Comparison of ENCODE assay signal across 16 cellular contexts in genomic region chr3:50651875-50652529, GRCh38. TPM values are rescaled to one million over a fixed set of nuclear protein-coding genes. Genes with fewer than 3 reads are reported as not detected.
DNase-seq lines count a peak whose midpoint lies in the region; ATAC-seq, FAIRE-seq and TF ChIP-seq lines count a peak whose summit lies in the region.
"Had no signal": no experiment of that assay in that cellular context is flagged by ENCODE, and none has a peak within 500 bp of the region (broad histone marks: within the 10 kb centered on the region; RNA-seq: fewer than 3 reads in every experiment).

No MANE protein-coding gene starts in this region.

- H3K36me3 ChIP-seq in H1 (ENCODE audit: control insufficient read depth in 2 of 4, insufficient read depth in 4 of 4, low read length in 3 of 4): peaks cover 0 to 6% (median under 1%) of the 10 kb centered on the region in 4 experiments; a peak in 2 of 8 replicates
- H3K36me3 ChIP-seq in spleen: peaks cover 0 to 35% (median 21%) of the 10 kb centered on the region in 6 donors
- H3K36me3 ChIP-seq: colonic mucosa had no signal

- H3K9ac ChIP-seq in H1 (replicated peaks in 1 of 4; ENCODE audit: extremely low read depth in 1 of 4, low read depth in 3 of 4, low read length in 3 of 4): no peak overlapping the region

- H2BK15ac ChIP-seq in H1 (ENCODE audit: low read length): peak overlapping the region; percentile 47; the same call in 1 of the 2 replicates

- H3K18ac ChIP-seq in H1 (ENCODE audit: extremely low read depth, low read length): no peak overlapping the region

- peaks cover 26% of the 10 kb centered on the region for H3K4me1 Mint-ChIP-seq in activated naive CD4-positive, alpha-beta T cell treated with anti-CD3 and anti-CD28 coated beads, Interleukin-2, amount 10 ng/mL, durations not matched to agents 7 days and 5 days
- H3K4me1 Mint-ChIP-seq in activated naive CD4-positive, alpha-beta T cell treated with anti-CD3 and anti-CD28 coated beads for 36 hours (ENCODE audit: low read depth): peaks cover 22% of the 10 kb centered on the region

- peaks cover 2% of the 10 kb centered on the region in 2 experiments for H4K20me1 ChIP-seq in H1 (replicated peaks in 1 of 2; ENCODE audit: control insufficient read depth in 1 of 2, insufficient read depth in 2 of 2, low read length in 2 of 2)

- no peaks in the 10 kb centered on the region for H3K79me2 ChIP-seq in H1 (ENCODE audit: control insufficient read depth in 1 of 2, insufficient read depth in 2 of 2, low read length in 2 of 2)

- peaks cover 13% of the 10 kb centered on the region for H3K36me3 Mint-ChIP-seq in activated naive CD4-positive, alpha-beta T cell treated with anti-CD3 and anti-CD28 coated beads, Interleukin-2, amount 10 ng/mL, durations not matched to agents 7 days and 5 days
- H3K36me3 Mint-ChIP-seq in activated naive CD4-positive, alpha-beta T cell treated with anti-CD3 and anti-CD28 coated beads for 36 hours (ENCODE audit: low read depth): peaks cover 2% of the 10 kb centered on the region

- no peak overlapping the region for H3K23ac ChIP-seq in H1 (ENCODE audit: insufficient read length)

- no peak for FAIRE-seq in H1 (lab: Jason Lieb, UNC)
- FAIRE-seq: H54 had no signal

- DNase-seq in activated naive CD4-positive, alpha-beta T cell treated with anti-CD3 and anti-CD28 coated beads, Interleukin-2, amount 10 ng/mL, durations not matched to agents 7 days and 5 days: no peak
- DNase-seq in activated naive CD4-positive, alpha-beta T cell treated with anti-CD3 and anti-CD28 coated beads for 36 hours: no peak
- DNase-seq in NB4 (ENCODE audit: low read depth) (peak; percentile 22), H1 (ENCODE audit: low read depth in 1 of 2, low spot score in 2 of 2) (peak in 1 of 2 experiments; percentile 56), spleen (peak; percentile 65), NCI-H1694 (lab: John Stamatoyannopoulos, UW) (no peak), glomerular visceral epithelial cell (ENCODE audit: extremely low spot score) (no peak)
- DNase-seq: COR-L47, midbrain, NCI-H1436, NCI-H345, retina had no signal

- H2AK5ac ChIP-seq in H1 (ENCODE audit: low read depth, low read length): no peak overlapping the region

- H3K4me3 ChIP-seq in NB4 (ENCODE audit: low read depth, low read length) (no peak overlapping the region), H1 (ENCODE audit: extremely low read depth in 1 of 4, insufficient read depth in 2 of 4, low read depth in 3 of 4, low read length in 4 of 4) (no peak overlapping the region), spleen (no peak overlapping the region)
- H3K4me3 ChIP-seq: colonic mucosa had no signal

- H3K27ac Mint-ChIP-seq in activated naive CD4-positive, alpha-beta T cell treated with anti-CD3 and anti-CD28 coated beads, Interleukin-2, amount 10 ng/mL, durations not matched to agents 7 days and 5 days: peak overlapping the region; percentile 53
- H3K27ac Mint-ChIP-seq in activated naive CD4-positive, alpha-beta T cell treated with anti-CD3 and anti-CD28 coated beads for 36 hours: no peak overlapping the region

- WGBS in H1 (ENCODE audit: extremely low coverage in 1 of 2, insufficient coverage in 1 of 2, insufficient read length in 1 of 2, insufficient replicate concordance in 2 of 2, low coverage in 1 of 2, low lambda C conversion rate in 2 of 2, missing lambda C conversion rate in 1 of 2), 2 experiments: 48% methylated on average over 7 of the region's 7 CpGs; no CpG with 5 or more reads in 1 of the 2 experiments
- WGBS in spleen, 5 donors: 70 to 85% (median 80%) methylated on average over 6 to 7 of the region's 7 CpGs

- H3K56ac ChIP-seq in H1 (replicated peaks; ENCODE audit: insufficient read length, low read depth, low read length): no peak overlapping the region

- H3K27ac ChIP-seq in H1 (ENCODE audit: low read depth, low read length): no peak overlapping the region
- H3K27ac ChIP-seq in spleen: no peak overlapping the region
- H3K27ac ChIP-seq: colonic mucosa, epithelial cell of prostate had no signal

- intact Hi-C loops in activated naive CD4-positive, alpha-beta T cell treated with anti-CD3 and anti-CD28 coated beads for 36 hours (cut with micrococcal nuclease): loop anchor here (1.0 kb wide), 3 partner anchors 28 to 80 kb away; no protein-coding TSS in a partner anchor
- intact Hi-C loops in spleen (cut with DNase I; ENCODE audit: low total_unique reads): no loop called here

- H3K9me3 Mint-ChIP-seq in activated naive CD4-positive, alpha-beta T cell treated with anti-CD3 and anti-CD28 coated beads, Interleukin-2, amount 10 ng/mL, durations not matched to agents 7 days and 5 days: no peaks in the 10 kb centered on the region
- no peaks in the 10 kb centered on the region for H3K9me3 Mint-ChIP-seq in activated naive CD4-positive, alpha-beta T cell treated with anti-CD3 and anti-CD28 coated beads for 36 hours

- no peak for TF ChIP-seq EP300 in H1 (IDR thresholded peaks at IDR 0.05; ENCODE audit: borderline replicate concordance in 1 of 2, low read depth in 2 of 2, low read length in 2 of 2)

- no peaks in the 10 kb centered on the region; the same call in none of the 2 replicates for H3K79me1 ChIP-seq in H1 (ENCODE audit: low read depth, low read length)

- H3K4ac ChIP-seq in H1 (replicated peaks; ENCODE audit: insufficient read length, low read depth, low read length): no peak overlapping the region

- no peak for ATAC-seq in HG02642 (IDR thresholded peaks at IDR 0.05; ENCODE audit: poor library complexity, unreplicated experiment)

- no peak overlapping the region; the same call in 1 of the 2 replicates for H2BK20ac ChIP-seq in H1 (ENCODE audit: low read length)

- 0 out of 4 replicates have a peak, but pooled peaks of 1 of the 2 experiments have one; percentile 5 for TF ChIP-seq RAD21 in H1 (IDR thresholded peaks at IDR 0.05 in 1 of 2, conservative IDR thresholded peaks at IDR 0.05 in 1 of 2; ENCODE audit: low read depth in 2 of 2, low read length in 2 of 2)

- TF ChIP-seq CTCF in NB4 (IDR thresholded peaks at IDR 0.05; ENCODE audit: low read depth, low read length) (no peak), H1 (IDR thresholded peaks at IDR 0.05; ENCODE audit: control extremely low read depth in 1 of 3, insufficient read depth in 1 of 3, low read depth in 1 of 3, low read length in 3 of 3) (no peak), spleen (IDR thresholded peaks at IDR 0.05 in 8 of 11, conservative IDR thresholded peaks at IDR 0.05 in 3 of 11) (no peak)

- no peaks in the 10 kb centered on the region for H3K9me3 ChIP-seq in H1 (ENCODE audit: insufficient read depth in 2 of 2, low read depth in 1 of 2, low read length in 1 of 2)
- H3K9me3 ChIP-seq in spleen: no peaks in the 10 kb centered on the region
- H3K9me3 ChIP-seq: colonic mucosa had no signal

- no peak overlapping the region for H2BK120ac ChIP-seq in H1 (replicated peaks; ENCODE audit: low read depth, low read length)

- no peak overlapping the region for H2BK12ac ChIP-seq in H1 (ENCODE audit: low read depth, low read length)

- H3K23me2 ChIP-seq in H1 (ENCODE audit: low read depth, low read length): no peaks in the 10 kb centered on the region

- no peak overlapping the region for H2AFZ ChIP-seq in H1 (ENCODE audit: low read length)

- no peak overlapping the region for H3K14ac ChIP-seq in H1 (ENCODE audit: insufficient read length)

- H3K27me3 ChIP-seq in H1 (replicated peaks in 1 of 4; ENCODE audit: control insufficient read depth in 3 of 4, extremely low read depth in 1 of 4, insufficient read depth in 3 of 4, low read length in 3 of 4): no peaks in the 10 kb centered on the region
- no peaks in the 10 kb centered on the region for H3K27me3 ChIP-seq in spleen (replicated peaks in 1 of 7)
- H3K27me3 ChIP-seq: colonic mucosa had no signal

- no peak overlapping the region for H4K8ac ChIP-seq in H1 (ENCODE audit: extremely low read depth, insufficient read depth, low read length)

- POLR2A ChIA-PET in H1 (lab: Charles Lee; ENCODE audit: partially characterized antibody): interaction anchor here (0.7 to 2.1 kb wide), 10 partner anchors 8 to 79 kb away, joined by 3 to 15 read pairs (median 3); no protein-coding TSS in a partner anchor

- H3K4me2 ChIP-seq in H1 (ENCODE audit: insufficient read depth in 1 of 2, low read depth in 2 of 2, low read length in 2 of 2): peak overlapping the region; percentile 5 to 40; a peak in 2 of 4 replicates

- peaks cover 0 to 18% (median 6%) of the 10 kb centered on the region in 4 experiments; a peak in 6 of 7 replicates for H3K4me1 ChIP-seq in H1 (replicated peaks in 1 of 4; ENCODE audit: control insufficient read depth in 3 of 4, insufficient read depth in 4 of 4, low read length in 3 of 4)
- H3K4me1 ChIP-seq in spleen: peaks cover 0 to 4% (median 0%) of the 10 kb centered on the region in 6 donors
- H3K4me1 ChIP-seq: colonic mucosa had no signal

- TF ChIP-seq POLR2A in NB4 (IDR thresholded peaks at IDR 0.05; ENCODE audit: extremely low read depth, insufficient read length) (no peak), H1 (IDR thresholded peaks at IDR 0.05; ENCODE audit: control extremely low read depth in 1 of 2, low read depth in 2 of 2, low read length in 2 of 2) (no peak), spleen (IDR thresholded peaks at IDR 0.05) (no peak)

- CTCF ChIA-PET in activated naive CD4-positive, alpha-beta T cell treated with anti-CD3 and anti-CD28 coated beads, Interleukin-2, amount 10 ng/mL, durations not matched to agents 7 days and 5 days (lab: Charles Lee): interaction anchor here (1.1 to 9.3 kb wide), 7 partner anchors 16 to 737 kb away, joined by 3 to 147 read pairs (median 9); partner anchors contain the start of genes HEMK1 and MAPKAPK3
- CTCF ChIA-PET in activated naive CD4-positive, alpha-beta T cell treated with anti-CD3 and anti-CD28 coated beads for 36 hours (lab: Charles Lee): interaction anchor here (0.7 to 10.6 kb wide), 22 partner anchors 8 to 248 kb away, joined by 3 to 148 read pairs (median 4); partner anchors contain the start of genes C3orf18 and MAPKAPK3
- CTCF ChIA-PET in H1 (lab: Charles Lee; ENCODE audit: partially characterized antibody): interaction anchor here (0.6 to 63.8 kb wide), 14 partner anchors 9 to 617 kb away, joined by 3 to 1262 read pairs (median 3); partner anchors contain the start of genes CISH, DOCK3 and MAPKAPK3

- H4K5ac ChIP-seq in H1 (ENCODE audit: insufficient read length, low read depth, low read length): no peak overlapping the region

- H4K91ac ChIP-seq in H1 (replicated peaks; ENCODE audit: insufficient read length, low read length): no peak overlapping the region

- H3K4me3 Mint-ChIP-seq in activated naive CD4-positive, alpha-beta T cell treated with anti-CD3 and anti-CD28 coated beads, Interleukin-2, amount 10 ng/mL, durations not matched to agents 7 days and 5 days: no peak overlapping the region
- H3K4me3 Mint-ChIP-seq in activated naive CD4-positive, alpha-beta T cell treated with anti-CD3 and anti-CD28 coated beads for 36 hours: no peak overlapping the region

- H2BK5ac ChIP-seq in H1 (ENCODE audit: low read depth, low read length): no peak overlapping the region

- no peaks in the 10 kb centered on the region for H3K27me3 Mint-ChIP-seq in activated naive CD4-positive, alpha-beta T cell treated with anti-CD3 and anti-CD28 coated beads, Interleukin-2, amount 10 ng/mL, durations not matched to agents 7 days and 5 days
- H3K27me3 Mint-ChIP-seq in activated naive CD4-positive, alpha-beta T cell treated with anti-CD3 and anti-CD28 coated beads for 36 hours (ENCODE audit: low read depth): no peaks in the 10 kb centered on the region

RNA-seq across cellular contexts. Expression of gene DOCK3, which starts 22.7 kb away (rescaled TPM):
- total RNA-seq in activated naive CD4-positive, alpha-beta T cell treated with anti-CD3 and anti-CD28 coated beads for 36 hours: 1 to 10 TPM; 1.6 to 1.7 TPM
- total RNA-seq in H1 (2021; fragmentation: NEBNext Ultra II Directional; extraction: Animal tissue kit (Norgen Biotek cat#: 25700)): 4.6 and 5.0 TPM in 2 replicates
- polyA plus RNA-seq in H1 (2011; rRNA removed) (2.7 and 3.6 TPM in 2 replicates), spleen (under 1 TPM; 0.08 to 0.38 (median 0.37) TPM)
- 3.1 TPM for polyA plus RNA-seq in H1 (2011; cell fraction: cytosol; rRNA removed)
- 13.9 TPM for polyA plus RNA-seq in H1 (2011; cell fraction: nucleus; rRNA removed)
- polyA plus RNA-seq in H1 (2012, experiment 1 of 2): 3.8 to 5.0 TPM (median 4.6 TPM) in 4 replicates
- polyA plus RNA-seq in H1 (2012, experiment 2 of 2): 0.35 TPM
- 2.4 TPM for polyA plus RNA-seq in H1 (2013, experiment 1 of 2)
- 2.2 TPM for polyA plus RNA-seq in H1 (2013, experiment 2 of 2)
- 10.1 and 12.7 TPM in 2 replicates for polyA minus RNA-seq in H1 (2011; rRNA and poly(A)+ RNA removed)
- 3.2 TPM for polyA minus RNA-seq in H1 (2011; cell fraction: cytosol; rRNA and poly(A)+ RNA removed)
- 17.4 TPM for polyA minus RNA-seq in H1 (2011; cell fraction: nucleus; rRNA and poly(A)+ RNA removed)
- 1 to 10 TPM in 1 of 7 donors, under 1 TPM in 6; 0.21 to 2.1 (median 0.60) TPM for total RNA-seq in spleen

RNA-seq across cellular contexts. Expression of gene MAPKAPK3, which starts 35.1 kb away (rescaled TPM):
- 100 to 1,000 TPM; 105 to 106 TPM for total RNA-seq in activated naive CD4-positive, alpha-beta T cell treated with anti-CD3 and anti-CD28 coated beads for 36 hours
- total RNA-seq in H1 (2021; fragmentation: NEBNext Ultra II Directional; extraction: Animal tissue kit (Norgen Biotek cat#: 25700)): 52.7 and 65.4 TPM in 2 replicates
- polyA plus RNA-seq in H1 (2011; rRNA removed) (87.9 and 99.8 TPM in 2 replicates), spleen (10 to 100 TPM; 18.0 to 34.8 (median 18.9) TPM)
- 82.8 TPM for polyA plus RNA-seq in H1 (2011; cell fraction: cytosol; rRNA removed)
- 79.2 TPM for polyA plus RNA-seq in H1 (2011; cell fraction: nucleus; rRNA removed)
- polyA plus RNA-seq in H1 (2012, experiment 1 of 2): 48.0 to 63.0 TPM (median 59.2 TPM) in 4 replicates
- polyA plus RNA-seq in H1 (2012, experiment 2 of 2): 82.4 TPM
- polyA plus RNA-seq in H1 (2013, experiment 1 of 2): 39.1 TPM
- 40.2 TPM for polyA plus RNA-seq in H1 (2013, experiment 2 of 2)
- 77.9 and 129 TPM in 2 replicates for polyA minus RNA-seq in H1 (2011; rRNA and poly(A)+ RNA removed)
- 31.9 TPM for polyA minus RNA-seq in H1 (2011; cell fraction: cytosol; rRNA and poly(A)+ RNA removed)
- polyA minus RNA-seq in H1 (2011; cell fraction: nucleus; rRNA and poly(A)+ RNA removed): 34.5 TPM
- 10 to 100 TPM; 34.7 to 55.0 (median 44.9) TPM for total RNA-seq in spleen

RNA-seq across cellular contexts. Expression of gene CISH, which starts 40.4 kb away (rescaled TPM):
- 100 to 1,000 TPM; 136 to 138 TPM for total RNA-seq in activated naive CD4-positive, alpha-beta T cell treated with anti-CD3 and anti-CD28 coated beads for 36 hours
- 1.9 and 3.1 TPM in 2 replicates for total RNA-seq in H1 (2021; fragmentation: NEBNext Ultra II Directional; extraction: Animal tissue kit (Norgen Biotek cat#: 25700))
- polyA plus RNA-seq in H1 (2011; rRNA removed) (2.2 and 3.0 TPM in 2 replicates), spleen (1 to 10 TPM; 2.9 to 7.4 (median 6.7) TPM)
- polyA plus RNA-seq in H1 (2011; cell fraction: cytosol; rRNA removed): 1.0 TPM
- 1.6 TPM for polyA plus RNA-seq in H1 (2011; cell fraction: nucleus; rRNA removed)
- 1.4 to 2.6 TPM (median 1.8 TPM) in 4 replicates for polyA plus RNA-seq in H1 (2012, experiment 1 of 2)
- polyA plus RNA-seq in H1 (2012, experiment 2 of 2): 1.7 TPM
- polyA plus RNA-seq in H1 (2013, experiment 1 of 2): 1.7 TPM
- 1.7 TPM for polyA plus RNA-seq in H1 (2013, experiment 2 of 2)
- polyA minus RNA-seq in H1 (2011; rRNA and poly(A)+ RNA removed): 1.8 TPM in 2 replicates
- polyA minus RNA-seq in H1 (2011; cell fraction: cytosol; rRNA and poly(A)+ RNA removed): 1.6 TPM
- polyA minus RNA-seq in H1 (2011; cell fraction: nucleus; rRNA and poly(A)+ RNA removed): 2.2 TPM
- 10 to 100 TPM in 5 of 7 donors, 1 to 10 TPM in 2; 8.7 to 23.6 (median 14.0) TPM for total RNA-seq in spleen

Comparison
In these comparisons a context has a peak if more than half of its experiments do, and no peak if none do; other contexts are left out.
1. DNase-seq: peak in NB4 (single experiment) and spleen (single experiment); none in activated naive CD4-positive, alpha-beta T cell treated with anti-CD3 and anti-CD28 coated beads, Interleukin-2, amount 10 ng/mL, durations not matched to agents 7 days and 5 days (single experiment), activated naive CD4-positive, alpha-beta T cell treated with anti-CD3 and anti-CD28 coated beads for 36 hours (single experiment), NCI-H1694 (single experiment) and glomerular visceral epithelial cell (single experiment).
2. RNA of gene CISH, which starts 40.4 kb away (total RNA-seq): 136 to 138 TPM in activated naive CD4-positive, alpha-beta T cell treated with anti-CD3 and anti-CD28 coated beads for 36 hours; 8.7 to 23.6 TPM in spleen and 1.9 to 3.1 TPM in H1; every median in the first group is over 4 times any median in the second.